ENCODE assay signal across 15 cellular contexts in genomic region chr1:60620107-60620506, GRCh38.
"Had no signal": no experiment of that assay in that cellular context is flagged by ENCODE, and none has a peak within 500 bp of the region (broad histone marks: within the 10 kb centered on the region; RNA-seq: fewer than 3 reads in every experiment).

No MANE protein-coding gene starts in this region.

- H3K27ac ChIP-seq: pancreas, tibial nerve had no signal

- ATAC-seq: activated CD8-positive, alpha-beta T cell treated with anti-CD3 and anti-CD28 coated beads for 36 hours; activated T-cell treated with anti-CD3 and anti-CD28 coated beads, Interleukin-2, amount 50 U/mL, for 4 hours; mucosa of descending colon; naive thymus-derived CD4-positive, alpha-beta T cell; pancreas; stimulated activated memory B cell treated with anti-CD40 and anti-IgM and Interleukin-4, amounts not matched to agents 10 μg/mL and 1 μg/mL and 100 μg/mL, for 72 hours had no signal

- H3K9me3 ChIP-seq: adrenal gland, mucosa of descending colon, pancreas, tibial nerve had no signal

- DNase-seq: activated CD4-positive, alpha-beta T cell treated with anti-CD3 and anti-CD28 coated beads for 4 hours; activated CD8-positive, alpha-beta T cell treated with anti-CD3 and anti-CD28 coated beads for 36 hours; activated effector memory CD4-positive, alpha-beta T cell treated with anti-CD3 and anti-CD28 coated beads, Interleukin-2, amount 50 U/mL, for 16 hours; activated T-cell treated with anti-CD3 and anti-CD28 coated beads, Interleukin-2, amount 50 U/mL, for 4 hours; endodermal cell; erythroblast; immature natural killer cell; mucosa of descending colon; naive thymus-derived CD4-positive, alpha-beta T cell; pancreas; stimulated activated CD4-positive, alpha-beta T cell treated with anti-CD3 and anti-CD28 coated beads, Interleukin-2, amount 100 ng/mL, for 48 hours had no signal

- H3K4me1 ChIP-seq: pancreas had no signal

- H3K4me3 ChIP-seq: adrenal gland, mucosa of descending colon, pancreas, tibial nerve had no signal

- H3K27me3 ChIP-seq: adrenal gland, dorsolateral prefrontal cortex, pancreas, tibial nerve had no signal

- H3K36me3 ChIP-seq: adrenal gland, pancreas, tibial nerve had no signal
